In genomic region chr19:52369463-52370340, GRCh38 we compare ENCODE assay signal across 8 cellular contexts. TPM values are rescaled to one million over a fixed set of nuclear protein-coding genes. Genes with fewer than 3 reads are reported as not detected.
DNase-seq lines count a peak whose midpoint lies in the region; ATAC-seq, FAIRE-seq and TF ChIP-seq lines count a peak whose summit lies in the region.

TSS of gene ZNF880 (plus strand) at chr19:52369923. CDS start at chr19:52369966, 43 bp downstream.

- POLR2A ChIA-PET in A549 (lab: Yijun Ruan, JAX): no interaction called here

- H3K9me3 ChIP-seq in A549 (peaks cover 82% of the 10 kb centered on the region), smooth muscle cell (replicated peaks; ENCODE audit: low read depth) (peaks cover 27% of the 10 kb centered on the region)

- H3K4me1 ChIP-seq in A549 (no peaks in the 10 kb centered on the region), smooth muscle cell (ENCODE audit: low read depth) (peaks cover 4% of the 10 kb centered on the region)

- no peak for TF ChIP-seq EP300 in A549 (IDR thresholded peaks at IDR 0.05)

- H3K4me3 ChIP-seq in A549: peak within 1 kb of the TSS; percentile 26; the same call in 2 of the 3 replicates
- peak within 1 kb of the TSS; percentile 77 for H3K4me3 ChIP-seq in smooth muscle cell

- TF ChIP-seq RAD21 in A549 (conservative IDR thresholded peaks at IDR 0.05 in 1 of 2, IDR thresholded peaks at IDR 0.05 in 1 of 2): no peak

- TF ChIP-seq CTCF in A549 (IDR thresholded peaks at IDR 0.05) (no peak), smooth muscle cell (IDR thresholded peaks at IDR 0.05; ENCODE audit: borderline replicate concordance, insufficient read depth, poor library complexity, severe bottlenecking) (no peak)

- H3K9ac ChIP-seq in smooth muscle cell (ENCODE audit: low read depth): peak within 1 kb of the TSS; percentile 98

- H3K27ac ChIP-seq in A549 (no peak within 1 kb of the TSS), caudate nucleus (ENCODE audit: low read depth, low read length) (peak within 1 kb of the TSS; percentile 76), smooth muscle cell (ENCODE audit: low read depth) (peak within 1 kb of the TSS; percentile 100)

- peak in 1 of 2 experiments; percentile 73; a peak in 3 of 6 replicates for ATAC-seq in A549
- peak; percentile 98 to 99 for ATAC-seq in activated CD4-positive, CD25-positive, alpha-beta regulatory T cell treated with anti-CD3 and anti-CD28 coated beads, Interleukin-2, amount 50 U/mL, for 24 hours

- H4K20me1 ChIP-seq in smooth muscle cell (ENCODE audit: low read depth): no peaks in the 10 kb centered on the region

- CTCF ChIA-PET in A549 (lab: Yijun Ruan, JAX): no interaction called here

- peaks cover 18% of the 10 kb centered on the region for H3K79me2 ChIP-seq in smooth muscle cell (ENCODE audit: low read depth)

- no peak for FAIRE-seq in A549 (lab: Jason Lieb, UNC)
- FAIRE-seq in GM19239 (lab: Jason Lieb, UNC): peak; percentile 65

- H2AFZ ChIP-seq in smooth muscle cell (ENCODE audit: low read depth): peak within 1 kb of the TSS; percentile 80

- H3K4me2 ChIP-seq in A549 (no peak within 1 kb of the TSS), smooth muscle cell (peak within 1 kb of the TSS; percentile 96)

- H3F3A ChIP-seq in smooth muscle cell (ENCODE audit: low read depth): peaks cover 10% of the 10 kb centered on the region

- DNase-seq in A549 (ENCODE audit: low read depth in 1 of 2, low spot score in 1 of 2) (peak; percentile 6 to 66), GM19239 (ENCODE audit: insufficient read length, low spot score) (peak; percentile 44), NCI-H128 (lab: John Stamatoyannopoulos, UW; ENCODE audit: unreplicated experiment) (peak; percentile 93), caudate nucleus (lab: John Stamatoyannopoulos, UW) (peak; percentile 29 to 95 (median 87)), iPS-NIHi7 (ENCODE audit: extremely low spot score) (peak; percentile 97), smooth muscle cell (lab: John Stamatoyannopoulos, UW; ENCODE audit: unreplicated experiment) (peak; percentile 13), LoVo (ENCODE audit: low spot score) (no peak)

- H3K36me3 ChIP-seq in smooth muscle cell (ENCODE audit: low read depth): peaks cover 29% of the 10 kb centered on the region

- TF ChIP-seq POLR2A in A549 (IDR thresholded peaks at IDR 0.05; ENCODE audit: low read length): no peak

- WGBS in A549 (ENCODE audit: missing lambda C conversion rate): 29% methylated on average over 40 of the region's 53 CpGs
- WGBS in smooth muscle cell (ENCODE audit: low lambda C conversion rate): 16% methylated on average over 53 of the region's 53 CpGs

- no peaks in the 10 kb centered on the region for H3K27me3 ChIP-seq in smooth muscle cell (ENCODE audit: low read depth)

TF ChIP-seq in A549, 52 proteins besides CTCF, POLR2A, EP300 and RAD21:
- no peak for TF ChIP-seq SREBF2 (IDR thresholded peaks at IDR 0.05)
- TF ChIP-seq ZNF302 (CRISPR knock-in tag; IDR thresholded peaks at IDR 0.05): no peak
- no peak for TF ChIP-seq HOXB13 (CRISPR knock-in tag; IDR thresholded peaks at IDR 0.05; ENCODE audit: low read depth)
- TF ChIP-seq, protein P1, sequence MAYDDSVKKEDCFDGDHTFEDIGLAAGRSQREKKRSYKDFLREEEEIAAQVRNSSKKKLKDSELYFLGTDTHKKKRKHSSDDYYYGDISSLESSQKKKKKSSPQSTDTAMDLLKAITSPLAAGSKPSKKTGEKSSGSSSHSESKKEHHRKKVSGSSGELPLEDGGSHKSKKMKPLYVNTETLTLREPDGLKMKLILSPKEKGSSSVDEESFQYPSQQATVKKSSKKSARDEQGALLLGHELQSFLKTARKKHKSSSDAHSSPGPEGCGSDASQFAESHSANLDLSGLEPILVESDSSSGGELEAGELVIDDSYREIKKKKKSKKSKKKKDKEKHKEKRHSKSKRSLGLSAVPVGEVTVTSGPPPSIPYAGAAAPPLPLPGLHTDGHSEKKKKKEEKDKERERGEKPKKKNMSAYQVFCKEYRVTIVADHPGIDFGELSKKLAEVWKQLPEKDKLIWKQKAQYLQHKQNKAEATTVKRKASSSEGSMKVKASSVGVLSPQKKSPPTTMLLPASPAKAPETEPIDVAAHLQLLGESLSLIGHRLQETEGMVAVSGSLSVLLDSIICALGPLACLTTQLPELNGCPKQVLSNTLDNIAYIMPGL (CRISPR knock-in tag; IDR thresholded peaks at IDR 0.05; ENCODE audit: borderline replicate concordance): no peak
- no peak for TF ChIP-seq HOXB5 (CRISPR knock-in tag; IDR thresholded peaks at IDR 0.05)
- no peak for TF ChIP-seq TP53 (CRISPR knock-in tag; IDR thresholded peaks at IDR 0.05)
- no peak for TF ChIP-seq FOSB (CRISPR knock-in tag; IDR thresholded peaks at IDR 0.05)
- TF ChIP-seq, protein P2, sequence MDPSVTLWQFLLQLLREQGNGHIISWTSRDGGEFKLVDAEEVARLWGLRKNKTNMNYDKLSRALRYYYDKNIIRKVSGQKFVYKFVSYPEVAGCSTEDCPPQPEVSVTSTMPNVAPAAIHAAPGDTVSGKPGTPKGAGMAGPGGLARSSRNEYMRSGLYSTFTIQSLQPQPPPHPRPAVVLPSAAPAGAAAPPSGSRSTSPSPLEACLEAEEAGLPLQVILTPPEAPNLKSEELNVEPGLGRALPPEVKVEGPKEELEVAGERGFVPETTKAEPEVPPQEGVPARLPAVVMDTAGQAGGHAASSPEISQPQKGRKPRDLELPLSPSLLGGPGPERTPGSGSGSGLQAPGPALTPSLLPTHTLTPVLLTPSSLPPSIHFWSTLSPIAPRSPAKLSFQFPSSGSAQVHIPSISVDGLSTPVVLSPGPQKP (IDR thresholded peaks at IDR 0.05; ENCODE audit: low read depth, low read length): no peak
- TF ChIP-seq HEYL (CRISPR knock-in tag; IDR thresholded peaks at IDR 0.05): no peak
- TF ChIP-seq TFCP2L1 (CRISPR knock-in tag; IDR thresholded peaks at IDR 0.05): no peak
- TF ChIP-seq MAZ (IDR thresholded peaks at IDR 0.05; ENCODE audit: borderline replicate concordance, low read depth, low read length): no peak
- TF ChIP-seq FOSL2 (IDR thresholded peaks at IDR 0.05): no peak
- TF ChIP-seq FOSL2 (CRISPR knock-in tag; IDR thresholded peaks at IDR 0.05): no peak
- TF ChIP-seq RARB (CRISPR knock-in tag; IDR thresholded peaks at IDR 0.05): no peak
- TF ChIP-seq EHMT2 (IDR thresholded peaks at IDR 0.05; ENCODE audit: low read depth): no peak
- no peak for TF ChIP-seq SMC3 (IDR thresholded peaks at IDR 0.05)

RNA-seq across cellular contexts. Expression of gene ZNF880, which starts in this region (rescaled TPM):
- 1.7 and 2.1 TPM in 2 replicates for polyA plus RNA-seq in A549 (2011; rRNA removed)
- 1.2 and 1.3 TPM in 2 replicates for polyA plus RNA-seq in A549 (2012; cell fraction: cytosol; rRNA removed)
- polyA plus RNA-seq in A549 (2012; cell fraction: nucleus; rRNA removed): 0.59 and 0.82 TPM in 2 replicates
- 0.90 to 1.4 TPM (median 0.96 TPM) in 3 replicates for polyA plus RNA-seq in A549 (2017; fragmentation: RNase III; extraction: RNeasy Plus Mini Kit Qiagen cat#74134 plus additional on column Dnase treatment)
- polyA minus RNA-seq in A549 (2011; rRNA and poly(A)+ RNA removed): 0.37 and 0.49 TPM in 2 replicates
- total RNA-seq in smooth muscle cell: 19.7 and 25.3 TPM in 2 replicates
- 21.9 and 26.1 TPM in 2 replicates for polyA plus RNA-seq in smooth muscle cell

Comparison
In these comparisons a context has a peak if more than half of its experiments do, and no peak if none do; other contexts are left out.
1. H3K27ac ChIP-seq: peak in caudate nucleus (single experiment) and smooth muscle cell (single experiment); none in A549 (0 of 2).